1 cellular context compared by ENCODE assay signal in the genomic region with DNA sequence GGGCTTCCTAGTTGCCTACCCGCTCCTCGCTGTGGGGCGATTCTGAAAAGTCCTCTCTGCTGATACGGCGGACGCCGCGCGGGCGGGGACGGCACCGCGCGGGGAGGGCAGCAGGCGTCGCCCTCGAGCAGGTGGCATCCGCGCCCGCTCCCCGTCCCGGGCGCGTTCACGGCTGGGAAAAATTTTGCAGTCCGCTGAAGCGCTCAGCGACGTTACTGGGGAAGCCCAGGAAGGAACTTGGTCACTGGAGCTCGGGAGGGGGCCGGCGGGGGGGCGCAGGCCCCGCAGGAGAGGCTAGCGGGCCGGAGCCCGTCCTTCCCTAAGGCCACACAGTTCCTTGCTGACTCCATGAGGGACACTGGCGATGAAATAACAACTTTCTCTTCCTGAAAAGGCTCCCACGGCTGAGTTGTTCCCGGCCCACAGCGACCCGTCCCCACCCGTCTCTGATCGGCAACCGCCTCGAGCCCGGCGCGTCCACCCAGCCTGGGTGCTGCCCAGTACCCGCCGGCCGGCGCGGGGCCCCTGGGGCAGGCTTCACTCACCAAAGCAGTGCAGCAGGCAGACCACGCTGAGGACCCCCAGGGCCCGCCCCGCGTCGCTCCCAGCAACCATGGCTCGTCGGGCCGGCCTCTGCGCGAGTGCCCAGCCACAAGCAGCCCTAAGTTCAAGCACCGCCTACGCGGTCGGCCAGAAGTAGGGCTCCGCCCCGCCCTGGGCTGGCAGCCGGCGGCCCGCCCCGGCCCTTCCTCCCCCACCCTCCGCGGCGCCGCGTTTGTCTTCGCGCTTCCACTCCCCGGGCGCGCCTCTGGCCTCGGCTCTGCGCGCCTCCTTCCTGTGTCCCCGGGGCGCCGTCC.
TF ChIP-seq lines count a peak whose summit lies in the region.

CD58 (minus strand) TSS at position 669 of the 857 bp plus-strand sequence; CDS start at position 615, 54 bp downstream.

TF ChIP-seq in HEK293, 187 proteins besides CTCF, POLR2A, EP300 and RAD21 (continued from another document):
- TF ChIP-seq TSHZ1 (tag by site-specific recombination; IDR thresholded peaks at IDR 0.05; ENCODE audit: borderline replicate concordance) (peak; percentile 5; the same call in 1 of the 2 replicates), GLI4 (tag by site-specific recombination; IDR thresholded peaks at IDR 0.05) (no peak), ZNF302 (tag by site-specific recombination; IDR thresholded peaks at IDR 0.05; ENCODE audit: low read depth) (no peak), ZNF324 (tag by site-specific recombination; IDR thresholded peaks at IDR 0.05) (peak; percentile 68), ZNF623 (tag by site-specific recombination; IDR thresholded peaks at IDR 0.05) (no peak), KLF8 (tag by site-specific recombination; IDR thresholded peaks at IDR 0.05) (peak; percentile 77; the same call in 1 of the 2 replicates), HIC1 (tag by site-specific recombination; IDR thresholded peaks at IDR 0.05) (peak; percentile 91), ZFP3 (tag by site-specific recombination; IDR thresholded peaks at IDR 0.05; ENCODE audit: low read depth) (no peak), ZNF426 (tag by site-specific recombination; IDR thresholded peaks at IDR 0.05) (no peak), BCL11A (tag by site-specific recombination; IDR thresholded peaks at IDR 0.05; ENCODE audit: low read depth) (0 out of 2 replicates have a peak, but pooled peaks have one; percentile 48), ZNF132 (tag by site-specific recombination; IDR thresholded peaks at IDR 0.05; ENCODE audit: borderline replicate concordance) (no peak)
